ENCODE assay signal across 10 cellular contexts in the genomic region with DNA sequence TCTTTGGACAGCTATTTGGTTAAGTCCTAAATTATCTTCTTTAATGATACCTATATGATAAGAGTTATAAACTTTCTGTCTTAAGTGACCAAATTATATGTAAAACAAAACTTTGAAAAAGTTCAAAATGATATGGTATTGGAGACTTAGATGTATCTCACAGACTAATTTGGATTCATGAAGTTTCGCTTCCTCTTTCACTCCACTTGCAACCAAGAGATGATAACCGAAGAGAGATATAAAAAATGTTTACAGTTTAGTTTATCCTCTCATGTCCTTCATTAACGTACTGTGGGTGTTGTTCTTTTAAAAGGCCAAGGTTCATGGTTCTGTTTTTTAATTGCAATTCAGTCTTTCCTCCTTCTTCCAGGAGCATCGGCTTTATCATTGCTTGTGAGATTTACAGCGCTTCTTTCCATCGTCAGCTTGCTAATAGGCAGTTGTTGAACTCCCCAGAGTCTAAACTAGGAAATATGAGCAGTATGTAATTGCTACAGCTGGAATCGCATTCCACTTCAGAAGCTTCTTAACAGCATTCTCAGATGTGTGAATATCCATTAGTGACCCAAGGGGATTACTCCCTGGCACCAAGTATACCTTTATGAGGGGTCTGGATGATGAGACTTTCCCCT.
DNase-seq lines count a peak whose midpoint lies in the region; FAIRE-seq and TF ChIP-seq lines count a peak whose summit lies in the region.
"Had no signal": no experiment of that assay in that cellular context is flagged by ENCODE, and none has a peak within 500 bp of the region (broad histone marks: within the 10 kb centered on the region; RNA-seq: fewer than 3 reads in every experiment).

No MANE protein-coding gene starts in this region.

- H3K4me3 ChIP-seq in GM06990 (replicated peaks; ENCODE audit: low read depth, low read length): no peak overlapping the region; the same call in 1 of the 2 replicates
- H3K4me3 ChIP-seq in fibroblast of pulmonary artery (replicated peaks; ENCODE audit: low read depth, low read length): peak overlapping the region; percentile 13
- H3K4me3 ChIP-seq: cardiac muscle cell had no signal

- H3K27me3 Mint-ChIP-seq in activated naive CD4-positive, alpha-beta T cell treated with anti-CD3 and anti-CD28 coated beads, Interleukin-2, amount 10 ng/mL, durations not matched to agents 7 days and 5 days: no peaks in the 10 kb centered on the region
- H3K27me3 Mint-ChIP-seq in activated CD4-positive, alpha-beta T cell treated with anti-CD3 and anti-CD28 coated beads, Interleukin-2, amount 10 ng/mL, durations not matched to agents 24 days and 14 days: no peaks in the 10 kb centered on the region

- H3K4me1 Mint-ChIP-seq in activated naive CD4-positive, alpha-beta T cell treated with anti-CD3 and anti-CD28 coated beads, Interleukin-2, amount 10 ng/mL, durations not matched to agents 7 days and 5 days: no peaks in the 10 kb centered on the region
- H3K4me1 Mint-ChIP-seq in activated CD4-positive, alpha-beta T cell treated with anti-CD3 and anti-CD28 coated beads, Interleukin-2, amount 10 ng/mL, durations not matched to agents 24 days and 14 days: peaks cover 5% of the 10 kb centered on the region

- H3K27ac Mint-ChIP-seq in activated naive CD4-positive, alpha-beta T cell treated with anti-CD3 and anti-CD28 coated beads, Interleukin-2, amount 10 ng/mL, durations not matched to agents 7 days and 5 days: no peak overlapping the region
- no peak overlapping the region for H3K27ac Mint-ChIP-seq in activated CD4-positive, alpha-beta T cell treated with anti-CD3 and anti-CD28 coated beads, Interleukin-2, amount 10 ng/mL, durations not matched to agents 24 days and 14 days

- DNase-seq in GM06990 (ENCODE audit: extremely low read depth, insufficient read length) (peak; percentile 42), HCEC 1CT (peak; percentile 42), NCI-H1092 treated with DMSO at 0.1 percent for 48 hours (lab: John Stamatoyannopoulos, UW) (peak; percentile 59), fibroblast of pulmonary artery (ENCODE audit: low read depth) (peak; percentile 55), RCC 7860 (ENCODE audit: low spot score) (no peak), SW 1271 (lab: John Stamatoyannopoulos, UW) (no peak)
- DNase-seq in activated naive CD4-positive, alpha-beta T cell treated with anti-CD3 and anti-CD28 coated beads, Interleukin-2, amount 10 ng/mL, durations not matched to agents 7 days and 5 days: no peak
- no peak for DNase-seq in activated CD4-positive, alpha-beta T cell treated with anti-CD3 and anti-CD28 coated beads, Interleukin-2, amount 10 ng/mL, durations not matched to agents 24 days and 14 days

- H3K27me3 ChIP-seq in GM06990 (replicated peaks; ENCODE audit: control insufficient read depth, insufficient read depth, low read length): no peaks in the 10 kb centered on the region
- H3K27me3 ChIP-seq: cardiac muscle cell had no signal

- no peak for FAIRE-seq in RCC 7860 (lab: Jason Lieb, UNC)
- FAIRE-seq: H1 had no signal

- CTCF ChIA-PET in activated naive CD4-positive, alpha-beta T cell treated with anti-CD3 and anti-CD28 coated beads, Interleukin-2, amount 10 ng/mL, durations not matched to agents 7 days and 5 days (lab: Charles Lee): no interaction called here

- intact Hi-C loops in activated CD4-positive, alpha-beta T cell treated with anti-CD3 and anti-CD28 coated beads, Interleukin-2, amount 10 ng/mL, durations not matched to agents 24 days and 14 days (cut with micrococcal nuclease): no loop called here

- peaks cover 6% of the 10 kb centered on the region for H3K9me3 Mint-ChIP-seq in activated naive CD4-positive, alpha-beta T cell treated with anti-CD3 and anti-CD28 coated beads, Interleukin-2, amount 10 ng/mL, durations not matched to agents 7 days and 5 days
- H3K9me3 Mint-ChIP-seq in activated CD4-positive, alpha-beta T cell treated with anti-CD3 and anti-CD28 coated beads, Interleukin-2, amount 10 ng/mL, durations not matched to agents 24 days and 14 days: no peaks in the 10 kb centered on the region

- H3K36me3 Mint-ChIP-seq in activated naive CD4-positive, alpha-beta T cell treated with anti-CD3 and anti-CD28 coated beads, Interleukin-2, amount 10 ng/mL, durations not matched to agents 7 days and 5 days: no peaks in the 10 kb centered on the region
- no peaks in the 10 kb centered on the region for H3K36me3 Mint-ChIP-seq in activated CD4-positive, alpha-beta T cell treated with anti-CD3 and anti-CD28 coated beads, Interleukin-2, amount 10 ng/mL, durations not matched to agents 24 days and 14 days (ENCODE audit: low read depth)

- no peak overlapping the region for H3K4me3 Mint-ChIP-seq in activated naive CD4-positive, alpha-beta T cell treated with anti-CD3 and anti-CD28 coated beads, Interleukin-2, amount 10 ng/mL, durations not matched to agents 7 days and 5 days
- no peak overlapping the region for H3K4me3 Mint-ChIP-seq in activated CD4-positive, alpha-beta T cell treated with anti-CD3 and anti-CD28 coated beads, Interleukin-2, amount 10 ng/mL, durations not matched to agents 24 days and 14 days

- no peak for TF ChIP-seq CTCF in GM06990 (IDR thresholded peaks at IDR 0.05; ENCODE audit: insufficient read depth, low read length, poor library complexity, severe bottlenecking)
- TF ChIP-seq CTCF in fibroblast of pulmonary artery (IDR thresholded peaks at IDR 0.05; ENCODE audit: low read length, missing control alignments): no peak

- no peaks in the 10 kb centered on the region for H3K36me3 ChIP-seq in GM06990 (ENCODE audit: control insufficient read depth, insufficient read depth, low read length)
- H3K36me3 ChIP-seq: cardiac muscle cell had no signal

Comparison
In these comparisons a context has a peak if more than half of its experiments do, and no peak if none do; other contexts are left out.
1. DNase-seq: peak in GM06990 (single experiment), HCEC 1CT (single experiment), NCI-H1092 treated with DMSO at 0.1 percent for 48 hours (single experiment) and fibroblast of pulmonary artery (single experiment); none in activated naive CD4-positive, alpha-beta T cell treated with anti-CD3 and anti-CD28 coated beads, Interleukin-2, amount 10 ng/mL, durations not matched to agents 7 days and 5 days (single experiment), activated CD4-positive, alpha-beta T cell treated with anti-CD3 and anti-CD28 coated beads, Interleukin-2, amount 10 ng/mL, durations not matched to agents 24 days and 14 days (single experiment), RCC 7860 (single experiment) and SW 1271 (0 of 2).